In the genomic region with DNA sequence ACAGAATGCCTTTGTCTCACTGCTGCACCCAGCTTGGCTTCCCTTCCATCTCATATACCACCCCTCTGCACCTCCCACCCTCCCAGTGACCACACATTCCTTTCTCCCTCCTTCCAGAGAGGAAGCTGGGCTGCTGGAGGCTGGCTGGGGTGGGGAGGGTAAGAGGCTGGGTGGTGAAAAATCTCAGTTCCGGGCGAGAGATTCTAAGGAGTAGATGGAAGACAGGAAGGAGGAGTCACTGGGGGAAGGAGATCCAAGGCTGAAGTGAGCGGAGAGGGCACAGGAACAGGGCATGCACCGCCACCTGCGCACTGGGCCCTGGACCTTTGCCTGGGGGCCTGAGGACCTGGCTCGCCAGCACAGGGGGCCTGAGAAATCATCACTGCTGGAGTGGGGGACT, we compare ENCODE assay signal across 32 cellular contexts. TPM values are rescaled to one million over a fixed set of nuclear protein-coding genes. Genes with fewer than 3 reads are reported as not detected.
DNase-seq lines count a peak whose midpoint lies in the region; ATAC-seq and TF ChIP-seq lines count a peak whose summit lies in the region.
"Had no signal": no experiment of that assay in that cellular context is flagged by ENCODE, and none has a peak within 500 bp of the region (broad histone marks: within the 10 kb centered on the region; RNA-seq: fewer than 3 reads in every experiment).

No MANE protein-coding gene starts in this region.

- 61 to 73% methylated on average over 6 of the region's 6 CpGs for WGBS in heart right ventricle, 2 donors
- WGBS in testis, 2 donors: 38 to 73% methylated on average over 6 of the region's 6 CpGs

- TF ChIP-seq POLR2A in testis (IDR thresholded peaks at IDR 0.05): no peak

- H3K4me3 ChIP-seq in heart right ventricle (no peak overlapping the region), dorsolateral prefrontal cortex (no peak overlapping the region), testis (no peak overlapping the region)
- H3K4me3 ChIP-seq: A549, gastrocnemius medialis, hepatocyte, left lung, smooth muscle cell had no signal

- peak overlapping the region; percentile 75 for H3K27ac Mint-ChIP-seq in mesothelial cell of epicardium
- H3K27ac Mint-ChIP-seq: activated naive CD8-positive, alpha-beta T cell treated with anti-CD3 and anti-CD28 coated beads for 36 hours; HFFc6; naive thymus-derived CD4-positive, alpha-beta T cell; T-helper 2 cell treated with Interferon-gamma antibody and Interleukin-4, amounts not matched to agents 5 μg/mL and 100 μg/mL, for 36 hours had no signal

- no peaks in the 10 kb centered on the region for H3K27me3 Mint-ChIP-seq in mesothelial cell of epicardium (ENCODE audit: low read depth)

- H3K4me3 Mint-ChIP-seq in mesothelial cell of epicardium: no peak overlapping the region
- H3K4me3 Mint-ChIP-seq: activated naive CD8-positive, alpha-beta T cell treated with anti-CD3 and anti-CD28 coated beads for 36 hours; HFFc6; naive thymus-derived CD4-positive, alpha-beta T cell; T-helper 2 cell treated with Interferon-gamma antibody and Interleukin-4, amounts not matched to agents 5 μg/mL and 100 μg/mL, for 36 hours had no signal

- peaks cover 31% of the 10 kb centered on the region for H3K36me3 Mint-ChIP-seq in mesothelial cell of epicardium

- H3K4me1 ChIP-seq in heart right ventricle (peaks cover 0 to 80% (median 35%) of the 10 kb centered on the region in 9 donors), testis (peaks cover 70% of the 10 kb centered on the region)
- H3K4me1 ChIP-seq: A549 had no signal

- no peak for ATAC-seq in heart right ventricle
- ATAC-seq in GM21619 (IDR thresholded peaks at IDR 0.05; ENCODE audit: unreplicated experiment): no peak
- ATAC-seq in HG03175 (IDR thresholded peaks at IDR 0.05; ENCODE audit: unreplicated experiment): no peak
- ATAC-seq: A549; gastrocnemius medialis; left lung; naive thymus-derived CD4-positive, alpha-beta T cell; stimulated activated naive CD8-positive, alpha-beta T cell treated with anti-CD3 and anti-CD28 coated beads, Interleukin-15, Interleukin-2, amounts not matched to agents 100 U/mL and 50 U/mL, for 24 hours had no signal

- H3K27me3 ChIP-seq in heart right ventricle (no peaks in the 10 kb centered on the region), dorsolateral prefrontal cortex (peaks cover 0 to 6% (median 0%) of the 10 kb centered on the region in 45 donors), testis (no peaks in the 10 kb centered on the region)
- H3K27me3 ChIP-seq: gastrocnemius medialis, hepatocyte, left lung had no signal

- H3K36me3 ChIP-seq in heart right ventricle: peaks cover 0 to 5% (median 0%) of the 10 kb centered on the region in 9 donors
- no peaks in the 10 kb centered on the region for H3K36me3 ChIP-seq in testis (ENCODE audit: low read depth, missing control alignments)
- H3K36me3 ChIP-seq: gastrocnemius medialis, left lung had no signal

- H3K27ac ChIP-seq in heart right ventricle (peak overlapping the region in 3 of 10 donors; percentile 19 to 62 (median 37)), dorsolateral prefrontal cortex (peak overlapping the region in 53 of 59 donors; percentile 6 to 82 (median 66)), testis (peak overlapping the region; percentile 44 to 51)
- H3K27ac ChIP-seq: A549, gastrocnemius medialis, hepatocyte, left lung had no signal

- peak; percentile 55 for DNase-seq in cardiac septum (ENCODE audit: low spot score)
- DNase-seq in heart right ventricle: no peak
- peak in 5 of 10 donors; percentile 3 to 37 (median 13) for DNase-seq in dorsolateral prefrontal cortex
- DNase-seq in mesothelial cell of epicardium (ENCODE audit: low spot score in 2 of 2, unreplicated experiment in 2 of 2): peak in 1 of 2 experiments; percentile 34
- DNase-seq in testis: peak; percentile 10
- DNase-seq in activated T-cell treated with anti-CD3 and anti-CD28 coated beads for 4 hours: no peak
- DNase-seq: activated CD4-positive, alpha-beta T cell treated with anti-CD3 and anti-CD28 coated beads for 4 hours; activated gamma-delta T cell; activated naive CD8-positive, alpha-beta T cell treated with anti-CD3 and anti-CD28 coated beads for 36 hours; activated T-cell treated with anti-CD3 and anti-CD28 coated beads, Interleukin-2, amount 50 U/mL, for 1 hour; aorta; central memory CD4-positive, alpha-beta T cell; DND-41; gastrocnemius medialis; GF-D8; HFFc6; left lung; midbrain; naive thymus-derived CD4-positive, alpha-beta T cell; NCI-H345; occipital lobe; SIG-M5; stimulated activated CD4-positive, alpha-beta T cell treated with anti-CD3 and anti-CD28 coated beads, Interleukin-2, amount 100 ng/mL, for 24 hours; stimulated activated naive CD8-positive, alpha-beta T cell treated with anti-CD3 and anti-CD28 coated beads, Interleukin-15, Interleukin-2, amounts not matched to agents 100 U/mL and 50 U/mL, for 24 hours had no signal

- intact Hi-C loops in cardiac septum (cut with DNase I): no loop called here
- intact Hi-C loops in heart right ventricle (cut with DNase I): no loop called here
- intact Hi-C loops in dorsolateral prefrontal cortex (cut with DNase I): no loop called here
- intact Hi-C loops in testis (cut with DNase I; ENCODE audit: low total_unique reads): no loop called here

- peaks cover 0 to 24% (median 16%) of the 10 kb centered on the region in 11 donors for H3K9me3 ChIP-seq in heart right ventricle
- no peaks in the 10 kb centered on the region for H3K9me3 ChIP-seq in testis
- H3K9me3 ChIP-seq: gastrocnemius medialis had no signal

- TF ChIP-seq CTCF in heart right ventricle (IDR thresholded peaks at IDR 0.05) (no peak), dorsolateral prefrontal cortex (IDR thresholded peaks at IDR 0.05 in 54 of 56, conservative IDR thresholded peaks at IDR 0.05 in 2 of 56; ENCODE audit: low read depth in 1 of 56, partially characterized antibody in 56 of 56) (no peak), mesothelial cell of epicardium (IDR thresholded peaks at IDR 0.05; ENCODE audit: unreplicated experiment) (no peak), testis (IDR thresholded peaks at IDR 0.05) (no peak)

- peaks cover 14% of the 10 kb centered on the region for H3K9me3 Mint-ChIP-seq in mesothelial cell of epicardium

- peaks cover 45% of the 10 kb centered on the region for H3K4me1 Mint-ChIP-seq in mesothelial cell of epicardium

RNA-seq across cellular contexts. Expression of gene FXYD6, which starts 21.0 kb away (rescaled TPM):
- total RNA-seq in cardiac septum (28.0 TPM), heart right ventricle (10 to 100 TPM; 22.0 to 42.5 (median 30.4) TPM), dorsolateral prefrontal cortex (100 to 1,000 TPM; 188 to 567 (median 374) TPM), mesothelial cell of epicardium (114 to 125 TPM (median 116 TPM) in 3 replicates), testis (100 to 1,000 TPM; 191 to 439 TPM)
- polyA plus RNA-seq in heart right ventricle (10 to 100 TPM; 62.3 to 65.2 TPM), testis (ENCODE audit: insufficient read depth, low read depth, low replicate concordance) (186 TPM)
- total RNA-seq: HFFc6 had no signal
- polyA plus RNA-seq: naive thymus-derived CD4-positive, alpha-beta T cell had no signal

RNA-seq across cellular contexts. Expression of gene FXYD2, which starts 30.9 kb away (rescaled TPM):
- total RNA-seq in cardiac septum: 1.6 TPM
- total RNA-seq in heart right ventricle: 1 to 10 TPM in 7 of 10 donors, under 1 TPM in 3; 0.40 to 3.2 (median 1.4) TPM
- polyA plus RNA-seq in heart right ventricle: 1 to 10 TPM; 1.9 to 6.0 TPM
- 10 to 100 TPM in 5 of 120 experiments, 1 to 10 TPM in 115; 1.5 to 14.9 (median 4.6) TPM for total RNA-seq in dorsolateral prefrontal cortex
- 5.7 to 7.1 TPM (median 6.3 TPM) in 3 replicates for total RNA-seq in mesothelial cell of epicardium
- total RNA-seq in testis: 1 to 10 TPM; 5.3 to 7.6 TPM
- polyA plus RNA-seq in testis (ENCODE audit: insufficient read depth, low read depth, low replicate concordance): 8.3 TPM
- total RNA-seq: smooth muscle cell had no signal

RNA-seq across cellular contexts. Expression of gene DSCAML1, which starts 58.4 kb away (rescaled TPM):
- 1.2 TPM for total RNA-seq in cardiac septum
- 1 to 10 TPM in 3 of 10 donors, under 1 TPM in 7; 0.23 to 1.5 (median 0.57) TPM for total RNA-seq in heart right ventricle
- polyA plus RNA-seq in heart right ventricle: under 1 TPM; 0.16 to 0.88 TPM
- 10 to 100 TPM; 16.1 to 61.7 (median 35.6) TPM for total RNA-seq in dorsolateral prefrontal cortex
- 2.0 to 3.3 TPM (median 2.5 TPM) in 3 replicates for total RNA-seq in mesothelial cell of epicardium
- total RNA-seq in testis: 1 to 10 TPM; 3.0 to 6.1 TPM
- polyA plus RNA-seq in testis (ENCODE audit: insufficient read depth, low read depth, low replicate concordance): 1.6 TPM
- total RNA-seq: dermis microvascular lymphatic vessel endothelial cell, fibroblast of lung, HFFc6 had no signal
- polyA plus RNA-seq: fibroblast of lung; naive thymus-derived CD4-positive, alpha-beta T cell; smooth muscle cell had no signal

Comparison
In these comparisons a context has a peak if more than half of its experiments do, and no peak if none do; other contexts are left out.
1. DNase-seq: peak in cardiac septum (single experiment) and testis (single experiment); none in heart right ventricle (0 of 2) and activated T-cell treated with anti-CD3 and anti-CD28 coated beads for 4 hours (single experiment).